12 cellular contexts compared by ENCODE assay signal in genomic region chr1:66711420-66711819, GRCh38. TPM values are rescaled to one million over a fixed set of nuclear protein-coding genes. Genes with fewer than 3 reads are reported as not detected.
DNase-seq lines count a peak whose midpoint lies in the region; ATAC-seq and TF ChIP-seq lines count a peak whose summit lies in the region.
"Had no signal": no experiment of that assay in that cellular context is flagged by ENCODE, and none has a peak within 500 bp of the region (broad histone marks: within the 10 kb centered on the region; RNA-seq: fewer than 3 reads in every experiment).

No MANE protein-coding gene starts in this region.

- 40% methylated on average over 2 of the region's 2 CpGs for WGBS in SK-N-SH (ENCODE audit: low lambda C conversion rate)

- CTCF ChIA-PET in HEK293T (lab: Yijun Ruan, JAX) (interaction anchor here (1.0 to 1.1 kb wide), 2 partner anchors 14 to 15 kb away, joined by 5 read pairs; no protein-coding TSS in a partner anchor), SK-N-SH (lab: Yijun Ruan, JAX) (interaction anchor here (0.7 to 2.2 kb wide), 13 partner anchors 10 to 1024 kb away, joined by 3 to 7 read pairs (median 3); no protein-coding TSS in a partner anchor)

- H3K9me2 ChIP-seq in SK-N-SH: no peaks in the 10 kb centered on the region

- no peaks in the 10 kb centered on the region for H4K20me1 ChIP-seq in SK-N-SH (ENCODE audit: insufficient read depth)

- ATAC-seq in foreskin keratinocyte (peak; percentile 41), GM18511 (IDR thresholded peaks at IDR 0.05; ENCODE audit: unreplicated experiment) (no peak)
- ATAC-seq: activated CD8-positive, alpha-beta T cell treated with anti-CD3 and anti-CD28 coated beads, Interleukin-2, amount 10 ng/mL, durations not matched to agents 7 days and 5 days; stimulated activated effector memory CD8-positive, alpha-beta T cell treated with anti-CD3 and anti-CD28 coated beads, Interleukin-12 subunit alpha, Interleukin-12 subunit beta, amount 100 ng/mL, for 72 hours had no signal

- no peak for TF ChIP-seq EP300 in SK-N-SH (IDR thresholded peaks at IDR 0.05; ENCODE audit: borderline replicate concordance in 1 of 2, low read depth in 1 of 2, low read length in 1 of 2)

- H3K4me3 ChIP-seq in SK-N-SH (ENCODE audit: low read depth in 2 of 2, low read length in 1 of 2): no peak overlapping the region
- H3K4me3 ChIP-seq: spleen had no signal

- H3K27me3 ChIP-seq in SK-N-SH (ENCODE audit: insufficient read depth) (no peaks in the 10 kb centered on the region), foreskin keratinocyte (peaks cover 4% of the 10 kb centered on the region)

- H2AFZ ChIP-seq in SK-N-SH (ENCODE audit: low read depth): no peak overlapping the region

- no peaks in the 10 kb centered on the region for H3K9me3 ChIP-seq in SK-N-SH
- H3K9me3 ChIP-seq: spleen had no signal

- H3K4me1 ChIP-seq in SK-N-SH (ENCODE audit: control insufficient read depth in 1 of 2, insufficient read depth in 2 of 2, low read depth in 1 of 2, low read length in 1 of 2) (peaks cover 0 to 5% of the 10 kb centered on the region in 2 experiments; a peak in 2 of 4 replicates), foreskin keratinocyte (no peaks in the 10 kb centered on the region)
- H3K4me1 ChIP-seq: spleen had no signal

- H3K79me2 ChIP-seq in SK-N-SH (ENCODE audit: insufficient read depth): no peaks in the 10 kb centered on the region

- no peak overlapping the region for H3K9ac ChIP-seq in SK-N-SH
- H3K9ac ChIP-seq: KMS-11 had no signal

- no peaks in the 10 kb centered on the region for H3F3A ChIP-seq in SK-N-SH (replicated peaks; ENCODE audit: insufficient read depth)

- H3K36me3 ChIP-seq in SK-N-SH (replicated peaks in 1 of 2; ENCODE audit: control insufficient read depth in 1 of 2, insufficient read depth in 2 of 2, low read length in 1 of 2): no peaks in the 10 kb centered on the region
- H3K36me3 ChIP-seq: spleen had no signal

- DNase-seq in AG20443 (ENCODE audit: low spot score): peak; percentile 53
- peak; percentile 35 for DNase-seq in HEK293T (ENCODE audit: extremely low spot score)
- peak; percentile 25 for DNase-seq in SK-N-SH
- DNase-seq in foreskin keratinocyte: no peak
- no peak for DNase-seq in hippocampal formation (lab: John Stamatoyannopoulos, UW)
- no peak for DNase-seq in stimulated activated CD4-positive, alpha-beta T cell treated with anti-CD3 and anti-CD28 coated beads, Interleukin-2, amount 100 ng/mL, for 48 hours
- no peak for DNase-seq in SW480 (ENCODE audit: low spot score)
- DNase-seq: activated CD8-positive, alpha-beta T cell treated with anti-CD3 and anti-CD28 coated beads, Interleukin-2, amount 10 ng/mL, durations not matched to agents 7 days and 5 days; spleen had no signal

- TF ChIP-seq RAD21 in SK-N-SH (IDR thresholded peaks at IDR 0.05; ENCODE audit: low read length): peak; percentile 65

- H3K27ac ChIP-seq in SK-N-SH (ENCODE audit: low read depth in 2 of 2, low read length in 1 of 2) (peak overlapping the region in 1 of 2 experiments; percentile 22; a peak in 1 of 4 replicates), foreskin keratinocyte (no peak overlapping the region)
- H3K27ac ChIP-seq: KMS-11, spleen had no signal

- POLR2A ChIA-PET in HEK293T (lab: Yijun Ruan, JAX): no interaction called here
- POLR2A ChIA-PET in SK-N-SH (lab: Yijun Ruan, JAX): no interaction called here

- TF ChIP-seq CTCF in SK-N-SH (IDR thresholded peaks at IDR 0.05) (peak; percentile 54), foreskin keratinocyte (conservative IDR thresholded peaks at IDR 0.05) (peak; percentile 54)

- H3K4me2 ChIP-seq in SK-N-SH: no peak overlapping the region
- H3K4me2 ChIP-seq: KMS-11 had no signal

TF ChIP-seq in HEK293T, 16 proteins besides CTCF, POLR2A, EP300 and RAD21:
- TF ChIP-seq LEF1 (IDR thresholded peaks at IDR 0.05; ENCODE audit: borderline replicate concordance) (no peak), ZNF384 (IDR thresholded peaks at IDR 0.05) (no peak), FOXM1 (IDR thresholded peaks at IDR 0.05; ENCODE audit: borderline replicate concordance) (no peak), ELF4 (IDR thresholded peaks at IDR 0.05) (no peak), CTBP1 (IDR thresholded peaks at IDR 0.05; ENCODE audit: borderline replicate concordance) (no peak)

TF ChIP-seq in SK-N-SH, 30 proteins besides CTCF, POLR2A, EP300 and RAD21:
- TF ChIP-seq IRF3 (IDR thresholded peaks at IDR 0.05; ENCODE audit: low read depth, low read length): no peak
- no peak for TF ChIP-seq TAF1 (IDR thresholded peaks at IDR 0.05; ENCODE audit: borderline replicate concordance, low read depth, low read length)
- peak; percentile 24; the same call in 1 of the 2 replicates for TF ChIP-seq SMC3 (IDR thresholded peaks at IDR 0.05; ENCODE audit: low read depth, low read length)

RNA-seq across cellular contexts. Expression of gene DYNLT5, which starts 40.8 kb away (rescaled TPM):
- polyA plus RNA-seq in SK-N-SH (2012; rRNA removed) (not detected in 2 replicates), foreskin keratinocyte (not detected in 2 replicates)
- not detected in 2 replicates for polyA plus RNA-seq in SK-N-SH (2012; cell fraction: cytosol; rRNA removed)
- polyA plus RNA-seq in SK-N-SH (2012; cell fraction: nucleus; rRNA removed): not detected in 2 replicates
- total RNA-seq in foreskin keratinocyte: not detected in 2 replicates
- total RNA-seq: activated CD8-positive, alpha-beta T cell treated with anti-CD3 and anti-CD28 coated beads, Interleukin-2, amount 10 ng/mL, durations not matched to agents 7 days and 5 days had no signal

Comparison
In these comparisons a context has a peak if more than half of its experiments do, and no peak if none do; other contexts are left out.
1. DNase-seq: peak in AG20443 (single experiment), HEK293T (single experiment) and SK-N-SH (single experiment); none in foreskin keratinocyte (0 of 2), hippocampal formation (0 of 2), stimulated activated CD4-positive, alpha-beta T cell treated with anti-CD3 and anti-CD28 coated beads, Interleukin-2, amount 100 ng/mL, for 48 hours (0 of 2) and SW480 (single experiment).